14 cellular contexts compared by ENCODE assay signal in the genomic region with DNA sequence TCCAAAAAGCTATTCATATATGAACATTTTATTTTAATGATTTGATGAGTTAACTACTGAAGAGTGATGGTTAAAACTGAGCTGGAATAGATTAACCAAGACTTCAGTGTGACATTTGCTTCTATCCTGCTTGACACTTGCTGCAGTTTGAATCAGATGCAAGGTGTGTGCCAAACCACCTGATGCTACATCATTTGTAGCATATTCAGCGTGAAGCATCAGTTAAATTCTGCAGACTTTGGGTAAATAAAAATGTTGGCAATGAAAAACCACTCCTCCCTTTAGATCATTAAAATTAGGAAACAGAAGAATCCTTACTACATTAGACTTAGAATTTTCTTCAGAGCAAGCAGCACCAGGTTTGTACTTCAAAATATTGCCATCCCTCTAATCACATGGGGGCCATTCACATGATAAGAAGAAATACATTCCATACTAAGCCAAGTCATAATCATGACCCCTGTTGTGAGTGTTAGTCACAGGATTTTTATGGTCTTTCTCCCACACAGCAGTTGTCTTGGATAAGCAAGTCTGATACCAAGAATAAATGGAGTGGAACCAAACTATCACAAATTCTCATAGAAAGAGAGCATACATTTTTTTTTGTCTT.
A peak's percentile ranks its signal among the peaks of the same experiment; 100 is the strongest.
DNase-seq lines count a peak whose midpoint lies in the region; ATAC-seq and TF ChIP-seq lines count a peak whose summit lies in the region.
"Had no signal": no experiment of that assay in that cellular context is flagged by ENCODE, and none has a peak within 500 bp of the region (broad histone marks: within the 10 kb centered on the region; RNA-seq: fewer than 3 reads in every experiment).

No MANE protein-coding gene starts in this region.

- DNase-seq in A673 (ENCODE audit: low spot score) (peak; percentile 93), HT1080 (ENCODE audit: low read depth) (peak; percentile 74), astrocyte of the cerebellum (ENCODE audit: low read depth) (peak; percentile 85), iris pigment epithelial cell (ENCODE audit: low read depth) (peak; percentile 68), progenitor cell of endocrine pancreas (ENCODE audit: low spot score, unreplicated experiment) (no peak), mesothelial cell of epicardium (ENCODE audit: low spot score in 2 of 2, unreplicated experiment in 2 of 2) (no peak), RWPE1 (ENCODE audit: low spot score) (no peak)
- DNase-seq: activated B cell treated with CpG ODN at 0.5 μM for 24 hours, Caco-2, H7, T-helper 1 cell had no signal

- H3K4me3 Mint-ChIP-seq in progenitor cell of endocrine pancreas (ENCODE audit: low read depth) (no peak overlapping the region), mesothelial cell of epicardium (no peak overlapping the region)
- H3K4me3 Mint-ChIP-seq: activated B cell treated with CpG ODN at 0.5 μM for 24 hours; activated naive CD4-positive, alpha-beta T cell treated with anti-CD3 and anti-CD28 coated beads, Interleukin-2, amount 50 U/mL, for 24 hours had no signal

- H3K4me1 ChIP-seq in A673 (ENCODE audit: insufficient read depth, low read length, poor library complexity, severe bottlenecking), result peaks cover 20% of the 10 kb centered on the region
- H3K4me1 ChIP-seq: Caco-2, parathyroid adenoma had no signal

- no peak for TF ChIP-seq CTCF in A673 (conservative IDR thresholded peaks at IDR 0.05; ENCODE audit: low read depth, low read length)
- TF ChIP-seq CTCF in astrocyte of the cerebellum (IDR thresholded peaks at IDR 0.05; ENCODE audit: low read depth, low read length, missing control alignments), result no peak
- TF ChIP-seq CTCF in progenitor cell of endocrine pancreas (IDR thresholded peaks at IDR 0.05; ENCODE audit: unreplicated experiment), result no peak
- TF ChIP-seq CTCF in mesothelial cell of epicardium (IDR thresholded peaks at IDR 0.05; ENCODE audit: unreplicated experiment), result no peak
- no peak for TF ChIP-seq CTCF in RWPE1 (conservative IDR thresholded peaks at IDR 0.05; ENCODE audit: low read depth)

- H3K9me3 ChIP-seq in A673 (ENCODE audit: low read depth, low read length, poor library complexity, severe bottlenecking), result no peaks in the 10 kb centered on the region
- H3K9me3 ChIP-seq: Caco-2 had no signal

- peak overlapping the region; percentile 24 for H3K27ac ChIP-seq in A673 (ENCODE audit: low read depth, low read length, poor library complexity, severe bottlenecking)
- no peak overlapping the region for H3K27ac ChIP-seq in RWPE1
- H3K27ac ChIP-seq: parathyroid adenoma had no signal

- H3K27me3 ChIP-seq in A673 (replicated peaks; ENCODE audit: insufficient read depth, low read depth, low read length, poor library complexity), result no peaks in the 10 kb centered on the region

- peaks cover 21% of the 10 kb centered on the region for H3K4me1 Mint-ChIP-seq in progenitor cell of endocrine pancreas (ENCODE audit: low read depth)
- H3K4me1 Mint-ChIP-seq in mesothelial cell of epicardium, result peaks cover 20% of the 10 kb centered on the region
- H3K4me1 Mint-ChIP-seq: activated B cell treated with CpG ODN at 0.5 μM for 24 hours; activated naive CD4-positive, alpha-beta T cell treated with anti-CD3 and anti-CD28 coated beads, Interleukin-2, amount 50 U/mL, for 24 hours had no signal

- H3K9me3 Mint-ChIP-seq in progenitor cell of endocrine pancreas (ENCODE audit: low read depth) (peaks cover 16% of the 10 kb centered on the region), mesothelial cell of epicardium (peaks cover 29% of the 10 kb centered on the region)
- H3K9me3 Mint-ChIP-seq: activated B cell treated with CpG ODN at 0.5 μM for 24 hours; activated naive CD4-positive, alpha-beta T cell treated with anti-CD3 and anti-CD28 coated beads, Interleukin-2, amount 50 U/mL, for 24 hours had no signal

- in situ Hi-C loops in astrocyte of the cerebellum (cut with HindIII; ENCODE audit: low sequenced_read_pairs), result no loop called here

- H3K27me3 Mint-ChIP-seq in progenitor cell of endocrine pancreas, result no peaks in the 10 kb centered on the region
- H3K27me3 Mint-ChIP-seq in mesothelial cell of epicardium (ENCODE audit: low read depth), result no peaks in the 10 kb centered on the region

- H3K27ac Mint-ChIP-seq in progenitor cell of endocrine pancreas (no peak overlapping the region), mesothelial cell of epicardium (no peak overlapping the region)
- H3K27ac Mint-ChIP-seq: activated B cell treated with CpG ODN at 0.5 μM for 24 hours; activated naive CD4-positive, alpha-beta T cell treated with anti-CD3 and anti-CD28 coated beads, Interleukin-2, amount 50 U/mL, for 24 hours had no signal

- BruUV-seq in A673 (replicated peaks; lab: Mats Ljungman, UMichigan), result no TSS peak

- intact Hi-C loops in A673 (cut with micrococcal nuclease; ENCODE audit: unreplicated experiment), result no loop called here

- no peak overlapping the region for H3K4me3 ChIP-seq in A673 (ENCODE audit: low read depth, low read length, poor library complexity, severe bottlenecking)
- H3K4me3 ChIP-seq in astrocyte of the cerebellum (ENCODE audit: low read depth, low read length), result no peak overlapping the region

- H3K36me3 ChIP-seq in A673 (ENCODE audit: insufficient read depth, low read length, poor library complexity, severe bottlenecking), result no peaks in the 10 kb centered on the region

- CTCF ChIA-PET in A673 (lab: Charles Lee) (no interaction called here), RWPE1 (lab: Yijun Ruan, JAX) (no interaction called here)

- POLR2A ChIA-PET in A673 (lab: Charles Lee; ENCODE audit: low non-redundant PET) (interaction anchor here (0.8 kb wide), 1 partner anchor 55 kb away, joined by 5 read pairs; no protein-coding TSS in a partner anchor), RWPE1 (lab: Yijun Ruan, JAX; ENCODE audit: low non-redundant PET) (no interaction called here)

- H3K36me3 Mint-ChIP-seq in progenitor cell of endocrine pancreas (ENCODE audit: insufficient read depth) (peaks cover 39% of the 10 kb centered on the region), mesothelial cell of epicardium (peaks cover 37% of the 10 kb centered on the region)

- ATAC-seq in HG03378 (IDR thresholded peaks at IDR 0.05; ENCODE audit: unreplicated experiment), result no peak

Comparison
In these comparisons a context has a peak if more than half of its experiments do, and no peak if none do; other contexts are left out.
1. DNase-seq: peak in A673 (single experiment), HT1080 (single experiment), astrocyte of the cerebellum (single experiment) and iris pigment epithelial cell (single experiment); none in progenitor cell of endocrine pancreas (single experiment), mesothelial cell of epicardium (0 of 2) and RWPE1 (single experiment).